In genomic region chr1:66000033-66000637, GRCh38 we compare ENCODE assay signal across 30 cellular contexts.
A peak's percentile ranks its signal among the peaks of the same experiment; 100 is the strongest.
DNase-seq lines count a peak whose midpoint lies in the region; ATAC-seq, FAIRE-seq and TF ChIP-seq lines count a peak whose summit lies in the region.
"Had no signal": no experiment of that assay in that cellular context is flagged by ENCODE, and none has a peak within 500 bp of the region (broad histone marks: within the 10 kb centered on the region; RNA-seq: fewer than 3 reads in every experiment).

No MANE protein-coding gene starts in this region.

- FAIRE-seq in small intestine (lab: Jason Lieb, UNC), result no peak
- FAIRE-seq: astrocyte, HepG2 had no signal

- H3K27me3 ChIP-seq in OCI-LY1 (ENCODE audit: insufficient read depth, low read length) (no peaks in the 10 kb centered on the region), neural cell (ENCODE audit: insufficient read depth, low read depth, low read length) (no peaks in the 10 kb centered on the region), small intestine (ENCODE audit: control insufficient read depth in 2 of 2, insufficient read depth in 2 of 2, low read length in 2 of 2) (no peaks in the 10 kb centered on the region)
- H3K27me3 ChIP-seq: BLaER1 treated with 17β-estradiol and CSF1 and Interleukin-3, amounts not matched to agents 10 nM and 100 nM; colonic mucosa; thyroid gland; vagina had no signal

- H3K9ac ChIP-seq in OCI-LY1 (ENCODE audit: low read length), result no peak overlapping the region
- no peak overlapping the region for H3K9ac ChIP-seq in neural cell (ENCODE audit: low read length)
- H3K9ac ChIP-seq: BLaER1 treated with 17β-estradiol and CSF1 and Interleukin-3, amounts not matched to agents 10 nM and 100 nM had no signal

- H3K27me3 Mint-ChIP-seq in activated T-cell treated with anti-CD3 and anti-CD28 coated beads, Interleukin-2, amount 50 U/mL, for 72 hours (ENCODE audit: low read depth), result peaks cover 17% of the 10 kb centered on the region
- H3K27me3 Mint-ChIP-seq: activated naive CD8-positive, alpha-beta T cell treated with anti-CD3 and anti-CD28 coated beads, Interleukin-2, amount 50 U/mL, for 24 hours had no signal

- H2AFZ ChIP-seq in OCI-LY1 (ENCODE audit: low read length) (no peak overlapping the region), neural cell (ENCODE audit: low read depth, low read length) (no peak overlapping the region)

- no peaks in the 10 kb centered on the region for H4K20me1 ChIP-seq in OCI-LY1 (ENCODE audit: insufficient read depth, low read length)
- H4K20me1 ChIP-seq in neural cell (ENCODE audit: insufficient read depth), result no peaks in the 10 kb centered on the region
- H4K20me1 ChIP-seq: BLaER1 treated with 17β-estradiol and CSF1 and Interleukin-3, amounts not matched to agents 10 nM and 100 nM had no signal

- H3K4me2 ChIP-seq in OCI-LY1 (ENCODE audit: low read length), result no peak overlapping the region
- H3K4me2 ChIP-seq in neural cell (ENCODE audit: low read length), result no peak overlapping the region
- H3K4me2 ChIP-seq: BLaER1 treated with 17β-estradiol and CSF1 and Interleukin-3, amounts not matched to agents 10 nM and 100 nM had no signal

- TF ChIP-seq RAD21 in neural cell (conservative IDR thresholded peaks at IDR 0.05), result no peak

- no peak for TF ChIP-seq EP300 in neural cell (conservative IDR thresholded peaks at IDR 0.05; ENCODE audit: poor library complexity, severe bottlenecking)

- no peak for ATAC-seq in HG03439 (IDR thresholded peaks at IDR 0.05; ENCODE audit: unreplicated experiment)
- no peak for ATAC-seq in activated T-cell treated with anti-CD3 and anti-CD28 coated beads, Interleukin-2, amount 50 U/mL, for 72 hours (replicated peaks in 1 of 2)
- ATAC-seq: activated CD8-positive, alpha-beta memory T cell treated with anti-CD3 and anti-CD28 coated beads, Interleukin-2, amount 10 ng/mL, durations not matched to agents 7 days and 5 days; activated naive CD8-positive, alpha-beta T cell treated with anti-CD3 and anti-CD28 coated beads, Interleukin-2, amount 50 U/mL, for 24 hours; activated T-cell treated with anti-CD3 and anti-CD28 coated beads, Interleukin-2, amount 50 U/mL, for 4 hours; heart left ventricle; HepG2; right cardiac atrium; stimulated activated naive CD8-positive, alpha-beta T cell treated with anti-CD3 and anti-CD28 coated beads, Interleukin-15, amount 100 ng/mL, for 72 hours had no signal

- H3K27ac Mint-ChIP-seq in activated T-cell treated with anti-CD3 and anti-CD28 coated beads, Interleukin-2, amount 50 U/mL, for 72 hours, result no peak overlapping the region
- H3K27ac Mint-ChIP-seq: activated CD8-positive, alpha-beta memory T cell treated with anti-CD3 and anti-CD28 coated beads, Interleukin-2, amount 10 ng/mL, durations not matched to agents 7 days and 5 days; activated naive CD8-positive, alpha-beta T cell treated with anti-CD3 and anti-CD28 coated beads, Interleukin-2, amount 50 U/mL, for 24 hours; mesothelial cell of epicardium; stimulated activated naive CD8-positive, alpha-beta T cell treated with anti-CD3 and anti-CD28 coated beads, Interleukin-15, amount 100 ng/mL, for 72 hours had no signal

- H3F3A ChIP-seq in OCI-LY1 (ENCODE audit: insufficient read depth, low read length), result no peaks in the 10 kb centered on the region
- H3F3A ChIP-seq in neural cell (ENCODE audit: insufficient read depth, low read length, poor library complexity, severe bottlenecking), result no peaks in the 10 kb centered on the region

- H3K4me1 ChIP-seq in OCI-LY1 (ENCODE audit: insufficient read depth, low read length, severe bottlenecking) (peaks cover 75% of the 10 kb centered on the region), small intestine (ENCODE audit: control insufficient read depth in 2 of 2, insufficient read depth in 1 of 2, low read depth in 1 of 2, low read length in 1 of 2) (no peaks in the 10 kb centered on the region)
- H3K4me1 ChIP-seq: BLaER1 treated with 17β-estradiol and CSF1 and Interleukin-3, amounts not matched to agents 10 nM and 100 nM; colonic mucosa; HAP-1; heart left ventricle; thyroid gland; vagina had no signal

- H3K79me2 ChIP-seq in OCI-LY1 (ENCODE audit: insufficient read depth, low read length) (peaks cover 19% of the 10 kb centered on the region; the same call in 1 of the 2 replicates), neural cell (replicated peaks; ENCODE audit: insufficient read depth, low read length) (peaks cover 26% of the 10 kb centered on the region)

- H3K27ac ChIP-seq in OCI-LY1 (ENCODE audit: low read depth, low read length, poor library complexity, severe bottlenecking) (peak overlapping the region; percentile 18), neural cell (ENCODE audit: low read length) (no peak overlapping the region), small intestine (ENCODE audit: low read depth in 1 of 2, low read length in 1 of 2) (no peak overlapping the region)
- H3K27ac ChIP-seq: BLaER1 treated with 17β-estradiol and CSF1 and Interleukin-3, amounts not matched to agents 10 nM and 100 nM; colonic mucosa; heart left ventricle; thyroid gland; vagina had no signal

- no peak overlapping the region for H3K4me3 Mint-ChIP-seq in activated T-cell treated with anti-CD3 and anti-CD28 coated beads, Interleukin-2, amount 50 U/mL, for 72 hours
- H3K4me3 Mint-ChIP-seq: activated CD8-positive, alpha-beta memory T cell treated with anti-CD3 and anti-CD28 coated beads, Interleukin-2, amount 10 ng/mL, durations not matched to agents 7 days and 5 days; activated naive CD8-positive, alpha-beta T cell treated with anti-CD3 and anti-CD28 coated beads, Interleukin-2, amount 50 U/mL, for 24 hours; activated T-cell treated with anti-CD3 and anti-CD28 coated beads, Interleukin-2, amount 50 U/mL, for 4 hours; mesothelial cell of epicardium; stimulated activated naive CD8-positive, alpha-beta T cell treated with anti-CD3 and anti-CD28 coated beads, Interleukin-15, amount 100 ng/mL, for 72 hours had no signal

- H3K4me3 ChIP-seq in OCI-LY1 (ENCODE audit: low read depth, low read length, poor library complexity, severe bottlenecking) (no peak overlapping the region), neural cell (ENCODE audit: low read length) (peak overlapping the region; percentile 14), small intestine (ENCODE audit: low read depth in 1 of 2, low read length in 2 of 2) (no peak overlapping the region)
- H3K4me3 ChIP-seq: BLaER1 treated with 17β-estradiol and CSF1 and Interleukin-3, amounts not matched to agents 10 nM and 100 nM; colonic mucosa; HAP-1; heart left ventricle; thyroid gland; vagina had no signal

- H3K9me2 ChIP-seq in OCI-LY1 (ENCODE audit: low read depth, low read length) (no peaks in the 10 kb centered on the region), neural cell (ENCODE audit: insufficient read depth, low read length) (no peaks in the 10 kb centered on the region)

- no peaks in the 10 kb centered on the region for H3K9me3 ChIP-seq in OCI-LY1 (ENCODE audit: low read length)
- no peaks in the 10 kb centered on the region for H3K9me3 ChIP-seq in neural cell (ENCODE audit: low read length)
- no peaks in the 10 kb centered on the region for H3K9me3 ChIP-seq in small intestine (ENCODE audit: control insufficient read depth, low read depth)
- H3K9me3 ChIP-seq: BLaER1 treated with 17β-estradiol and CSF1 and Interleukin-3, amounts not matched to agents 10 nM and 100 nM; colonic mucosa; HAP-1; heart left ventricle; thyroid gland; vagina had no signal

- 5 to 24% (median 13%) methylated on average over 1 of the region's 1 CpG for WGBS in small intestine, 3 donors

- no peaks in the 10 kb centered on the region for H3K4me1 Mint-ChIP-seq in activated T-cell treated with anti-CD3 and anti-CD28 coated beads, Interleukin-2, amount 50 U/mL, for 72 hours (ENCODE audit: low read depth)
- H3K4me1 Mint-ChIP-seq: activated CD8-positive, alpha-beta memory T cell treated with anti-CD3 and anti-CD28 coated beads, Interleukin-2, amount 10 ng/mL, durations not matched to agents 7 days and 5 days; activated naive CD8-positive, alpha-beta T cell treated with anti-CD3 and anti-CD28 coated beads, Interleukin-2, amount 50 U/mL, for 24 hours; stimulated activated naive CD8-positive, alpha-beta T cell treated with anti-CD3 and anti-CD28 coated beads, Interleukin-15, amount 100 ng/mL, for 72 hours had no signal

- no peak for TF ChIP-seq CTCF in OCI-LY1 (IDR thresholded peaks at IDR 0.05; ENCODE audit: low read length)
- no peak for TF ChIP-seq CTCF in neural cell (IDR thresholded peaks at IDR 0.05; ENCODE audit: poor library complexity, severe bottlenecking)

- H3K9me3 Mint-ChIP-seq in activated T-cell treated with anti-CD3 and anti-CD28 coated beads, Interleukin-2, amount 50 U/mL, for 72 hours, result no peaks in the 10 kb centered on the region
- H3K9me3 Mint-ChIP-seq: activated naive CD8-positive, alpha-beta T cell treated with anti-CD3 and anti-CD28 coated beads, Interleukin-2, amount 50 U/mL, for 24 hours; activated T-cell treated with anti-CD3 and anti-CD28 coated beads, Interleukin-2, amount 50 U/mL, for 4 hours; mesothelial cell of epicardium; stimulated activated naive CD8-positive, alpha-beta T cell treated with anti-CD3 and anti-CD28 coated beads, Interleukin-15, amount 100 ng/mL, for 72 hours had no signal

- H3K36me3 Mint-ChIP-seq in activated T-cell treated with anti-CD3 and anti-CD28 coated beads, Interleukin-2, amount 50 U/mL, for 72 hours (ENCODE audit: insufficient read depth in 2 of 2), result no peaks in the 10 kb centered on the region
- H3K36me3 Mint-ChIP-seq: activated CD8-positive, alpha-beta memory T cell treated with anti-CD3 and anti-CD28 coated beads, Interleukin-2, amount 10 ng/mL, durations not matched to agents 7 days and 5 days; mesothelial cell of epicardium had no signal

- no peaks in the 10 kb centered on the region for H3K36me3 ChIP-seq in OCI-LY1 (ENCODE audit: insufficient read depth, low read length)
- H3K36me3 ChIP-seq in neural cell (ENCODE audit: insufficient read depth, low read length), result no peaks in the 10 kb centered on the region
- no peaks in the 10 kb centered on the region for H3K36me3 ChIP-seq in small intestine (ENCODE audit: control insufficient read depth in 2 of 2, insufficient read depth in 2 of 2, low read length in 2 of 2)
- H3K36me3 ChIP-seq: BLaER1 treated with 17β-estradiol and CSF1 and Interleukin-3, amounts not matched to agents 10 nM and 100 nM; colonic mucosa; HAP-1; heart left ventricle; thyroid gland; vagina had no signal

- DNase-seq in DMS53 (lab: John Stamatoyannopoulos, UW) (peak; percentile 78), NCI-H2029 treated with DMSO at 0.1 percent for 48 hours (lab: John Stamatoyannopoulos, UW) (peak; percentile 37), small intestine (no peak)
- no peak for DNase-seq in activated T-cell treated with anti-CD3 and anti-CD28 coated beads, Interleukin-2, amount 50 U/mL, for 72 hours
- DNase-seq: activated CD4-positive, CD25-positive, alpha-beta regulatory T cell; activated CD8-positive, alpha-beta memory T cell treated with anti-CD3 and anti-CD28 coated beads, Interleukin-2, amount 10 ng/mL, durations not matched to agents 7 days and 5 days; activated gamma-delta T cell treated with Interleukin-2 at 50 U/mL for 16 hours; activated naive CD8-positive, alpha-beta T cell treated with anti-CD3 and anti-CD28 coated beads, Interleukin-2, amount 50 U/mL, for 24 hours; activated T-cell treated with anti-CD3 and anti-CD28 coated beads, Interleukin-2, amount 50 U/mL, for 4 hours; colonic mucosa; DMS79; effector CD8-positive, alpha-beta T cell; foreskin melanocyte; GDM1; heart left ventricle; NCI-H146; NCI-H748 treated with DMSO at 0.1 percent for 48 hours; right cardiac atrium; stimulated activated naive CD8-positive, alpha-beta T cell treated with anti-CD3 and anti-CD28 coated beads, Interleukin-15, amount 100 ng/mL, for 72 hours; T-helper 1 cell; thyroid gland had no signal

Comparison
In these comparisons a context has a peak if more than half of its experiments do, and no peak if none do; other contexts are left out.
1. DNase-seq: peak in DMS53 (single experiment) and NCI-H2029 treated with DMSO at 0.1 percent for 48 hours (single experiment); none in small intestine (single experiment) and activated T-cell treated with anti-CD3 and anti-CD28 coated beads, Interleukin-2, amount 50 U/mL, for 72 hours (0 of 2).